ENCODE assay signal across 8 cellular contexts in the genomic region with DNA sequence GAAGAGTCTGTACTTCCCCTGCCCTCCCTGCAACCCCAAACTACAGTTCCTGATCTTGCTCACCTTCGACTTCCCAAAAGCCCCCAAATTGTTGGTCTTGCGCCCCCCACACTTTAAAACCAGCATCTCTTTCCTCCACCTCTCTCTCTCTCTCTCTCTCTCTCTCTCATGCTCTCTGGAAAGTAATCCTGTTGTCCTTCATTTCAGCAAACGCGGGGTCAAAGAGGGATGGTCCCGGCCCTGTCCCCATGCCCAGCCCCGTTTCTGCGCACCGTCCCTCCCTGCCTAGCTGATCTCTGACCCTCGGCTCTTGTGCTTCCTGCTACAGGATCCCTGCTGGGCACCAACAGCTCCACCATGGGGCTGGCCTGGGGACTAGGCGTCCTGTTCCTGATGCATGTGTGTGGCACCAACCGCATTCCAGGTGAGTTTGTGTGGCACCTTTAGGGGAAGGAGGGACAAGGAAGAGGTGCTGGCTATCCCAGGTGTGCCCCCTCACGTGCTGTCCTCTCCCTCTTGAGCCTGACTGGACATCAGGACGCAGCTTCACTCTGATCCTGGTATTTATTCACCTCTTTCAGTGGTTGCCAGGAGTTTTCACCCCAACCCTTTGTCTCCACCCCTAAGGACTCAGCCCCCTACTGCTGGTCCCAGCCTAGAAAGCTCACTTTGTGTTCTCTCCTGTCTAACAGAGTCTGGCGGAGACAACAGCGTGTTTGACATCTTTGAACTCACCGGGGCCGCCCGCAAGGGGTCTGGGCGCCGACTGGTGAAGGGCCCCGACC. TPM values are rescaled to one million over a fixed set of nuclear protein-coding genes. Genes with fewer than 3 reads are reported as not detected.
DNase-seq lines count a peak whose midpoint lies in the region; ATAC-seq and TF ChIP-seq lines count a peak whose summit lies in the region.

No MANE protein-coding gene starts in this region.

- H3K36me3 ChIP-seq in osteoblast (ENCODE audit: insufficient read depth, low read length): peaks cover 52% of the 10 kb centered on the region

- no peaks in the 10 kb centered on the region for H3K27me3 ChIP-seq in osteoblast (ENCODE audit: insufficient read depth, low read length)

- H3K27ac ChIP-seq in osteoblast (ENCODE audit: low read depth, low read length): peak overlapping the region; percentile 92

- H2AFZ ChIP-seq in osteoblast (ENCODE audit: low read length): no peak overlapping the region

- TF ChIP-seq CTCF in osteoblast (IDR thresholded peaks at IDR 0.05; ENCODE audit: extremely low read depth, low read depth, low read length): peak; percentile 32

- H3K9me3 ChIP-seq in T-helper 17 cell (ENCODE audit: control insufficient read depth, low read length, poor library complexity, severe bottlenecking) (no peaks in the 10 kb centered on the region), osteoblast (ENCODE audit: low read depth, low read length) (no peaks in the 10 kb centered on the region)

- peak overlapping the region; percentile 84 for H3K4me3 ChIP-seq in osteoblast (ENCODE audit: insufficient read depth, low read length)

- intact Hi-C loops in activated naive CD4-positive, alpha-beta T cell treated with anti-CD3 and anti-CD28 coated beads for 36 hours (cut with micrococcal nuclease): loop anchor here (2.0 to 5.0 kb wide), 4 partner anchors 49 to 873 kb away; no protein-coding TSS in a partner anchor

- no peaks in the 10 kb centered on the region for H3K36me3 Mint-ChIP-seq in activated naive CD4-positive, alpha-beta T cell treated with anti-CD3 and anti-CD28 coated beads for 36 hours (ENCODE audit: low read depth)
- peaks cover 6% of the 10 kb centered on the region for H3K36me3 Mint-ChIP-seq in T-helper 17 cell (ENCODE audit: low read depth)

- H4K20me1 ChIP-seq in osteoblast (ENCODE audit: insufficient read depth, low read length): peaks cover 55% of the 10 kb centered on the region

- H3K79me2 ChIP-seq in osteoblast (ENCODE audit: insufficient read depth, low read length): peaks cover 32% of the 10 kb centered on the region

- H3K9me3 Mint-ChIP-seq in activated naive CD4-positive, alpha-beta T cell treated with anti-CD3 and anti-CD28 coated beads for 36 hours: no peaks in the 10 kb centered on the region

- H3K4me1 Mint-ChIP-seq in activated naive CD4-positive, alpha-beta T cell treated with anti-CD3 and anti-CD28 coated beads for 36 hours (ENCODE audit: low read depth): peaks cover 9% of the 10 kb centered on the region
- H3K4me1 Mint-ChIP-seq in T-helper 17 cell: peaks cover 26% of the 10 kb centered on the region

- peaks cover 23% of the 10 kb centered on the region for H3K4me1 ChIP-seq in osteoblast (ENCODE audit: insufficient read depth, low read length)

- H3K27ac Mint-ChIP-seq in activated naive CD4-positive, alpha-beta T cell treated with anti-CD3 and anti-CD28 coated beads for 36 hours: no peak overlapping the region
- peak overlapping the region; percentile 78 for H3K27ac Mint-ChIP-seq in T-helper 17 cell

- H3K4me3 Mint-ChIP-seq in activated naive CD4-positive, alpha-beta T cell treated with anti-CD3 and anti-CD28 coated beads for 36 hours: peak overlapping the region; percentile 4
- peak overlapping the region; percentile 91 for H3K4me3 Mint-ChIP-seq in T-helper 17 cell

- ATAC-seq in T-helper 17 cell (no peak), HG03565 (IDR thresholded peaks at IDR 0.05; ENCODE audit: unreplicated experiment) (no peak), GM19328 (IDR thresholded peaks at IDR 0.05; ENCODE audit: unreplicated experiment) (no peak)

- no peak for DNase-seq in activated naive CD4-positive, alpha-beta T cell treated with anti-CD3 and anti-CD28 coated beads for 36 hours
- DNase-seq in activated naive CD4-positive, alpha-beta T cell treated with Interleukin-2 at 50 U/mL for 16 hours: no peak
- no peak for DNase-seq in T-helper 17 cell
- DNase-seq in fibroblast of peridontal ligament (ENCODE audit: extremely low read depth): peak; percentile 69
- DNase-seq in osteoblast (ENCODE audit: insufficient read length, low spot score, missing footprints): peak; percentile 87
- DNase-seq in NCI-H226: no peak

- H3K27me3 Mint-ChIP-seq in activated naive CD4-positive, alpha-beta T cell treated with anti-CD3 and anti-CD28 coated beads for 36 hours (ENCODE audit: low read depth): peaks cover 46% of the 10 kb centered on the region
- peaks cover 25% of the 10 kb centered on the region for H3K27me3 Mint-ChIP-seq in T-helper 17 cell

- CTCF ChIA-PET in activated naive CD4-positive, alpha-beta T cell treated with anti-CD3 and anti-CD28 coated beads for 36 hours (lab: Charles Lee): interaction anchor here (0.5 to 2.4 kb wide), 4 partner anchors 175 to 1840 kb away, joined by 3 to 11 read pairs (median 4); no protein-coding TSS in a partner anchor

- peak overlapping the region; percentile 89 for H3K4me2 ChIP-seq in osteoblast (ENCODE audit: insufficient read depth, low read length)

RNA-seq across cellular contexts. Expression of a gene that starts 0.8 kb away (rescaled TPM):
- under 1 TPM; 0.02 to 0.20 TPM for total RNA-seq in activated naive CD4-positive, alpha-beta T cell treated with anti-CD3 and anti-CD28 coated beads for 36 hours
- 10 to 100 TPM; 13.0 to 99.9 TPM for total RNA-seq in T-helper 17 cell
- 6,477 and 8,941 TPM in 2 replicates for total RNA-seq in osteoblast

Comparison
In these comparisons a context has a peak if more than half of its experiments do, and no peak if none do; other contexts are left out.
1. DNase-seq: peak in fibroblast of peridontal ligament (single experiment) and osteoblast (single experiment); none in activated naive CD4-positive, alpha-beta T cell treated with anti-CD3 and anti-CD28 coated beads for 36 hours (single experiment), activated naive CD4-positive, alpha-beta T cell treated with Interleukin-2 at 50 U/mL for 16 hours (single experiment), T-helper 17 cell (0 of 3) and NCI-H226 (single experiment).
2. RNA of a gene that starts 0.8 kb away (total RNA-seq): 6,477 to 8,941 TPM in osteoblast; 13.0 to 99.9 TPM in T-helper 17 cell and 0.02 to 0.20 TPM in activated naive CD4-positive, alpha-beta T cell treated with anti-CD3 and anti-CD28 coated beads for 36 hours; every median in the first group is over 10 times any median in the second.